Comparison of ENCODE assay signal across 24 cellular contexts in genomic region chr16:11045846-11046245, GRCh38.
DNase-seq lines count a peak whose midpoint lies in the region; ATAC-seq and TF ChIP-seq lines count a peak whose summit lies in the region.
"Had no signal": no experiment of that assay in that cellular context is flagged by ENCODE, and none has a peak within 500 bp of the region (broad histone marks: within the 10 kb centered on the region; RNA-seq: fewer than 3 reads in every experiment).

No MANE protein-coding gene starts in this region.

- intact Hi-C loops in sciatic nerve (cut with DNase I) = no loop called here

- in situ Hi-C loops in GM23248 (cut with MboI) = no loop called here

- H3K4me1 Mint-ChIP-seq in activated T-cell treated with anti-CD3 and anti-CD28 coated beads, Interleukin-2, amount 50 U/mL, for 24 hours (ENCODE audit: low read depth) = peaks cover 45% of the 10 kb centered on the region

- H3F3A ChIP-seq in SK-N-SH (replicated peaks; ENCODE audit: insufficient read depth) = peaks cover 12% of the 10 kb centered on the region
- peaks cover 24% of the 10 kb centered on the region for H3F3A ChIP-seq in GM23248 (ENCODE audit: insufficient read depth)

- TF ChIP-seq EP300 in SK-N-SH (IDR thresholded peaks at IDR 0.05; ENCODE audit: borderline replicate concordance in 1 of 2, low read depth in 1 of 2, low read length in 1 of 2) = no peak

- H3K79me2 ChIP-seq in SK-N-SH (ENCODE audit: insufficient read depth) (no peaks in the 10 kb centered on the region), GM23248 (ENCODE audit: insufficient read depth) (no peaks in the 10 kb centered on the region)

- peaks cover 22 to 28% of the 10 kb centered on the region in 2 experiments for H3K36me3 ChIP-seq in SK-N-SH (replicated peaks in 1 of 2; ENCODE audit: control insufficient read depth in 1 of 2, insufficient read depth in 2 of 2, low read length in 1 of 2)
- peaks cover 3% of the 10 kb centered on the region; the same call in 1 of the 2 replicates for H3K36me3 ChIP-seq in GM23248 (ENCODE audit: low read depth)

- CTCF ChIA-PET in SK-N-SH (lab: Yijun Ruan, JAX) = interaction anchor here (0.8 to 1.0 kb wide), 2 partner anchors 209 to 211 kb away, joined by 3 to 4 read pairs; no protein-coding TSS in a partner anchor

- H4K20me1 ChIP-seq in SK-N-SH (ENCODE audit: insufficient read depth) (no peaks in the 10 kb centered on the region), GM23248 (ENCODE audit: insufficient read depth) (no peaks in the 10 kb centered on the region)

- H3K9ac ChIP-seq in SK-N-SH (no peak overlapping the region), GM23248 (0 out of 2 replicates have a peak overlapping the region, but pooled peaks have one; percentile 36)

- no peak overlapping the region for H3K4me3 ChIP-seq in SK-N-SH (ENCODE audit: low read depth in 2 of 2, low read length in 1 of 2)
- no peak overlapping the region for H3K4me3 ChIP-seq in GM23248
- H3K4me3 ChIP-seq in choroid plexus epithelial cell (ENCODE audit: low read depth, low read length) = no peak overlapping the region
- H3K4me3 ChIP-seq: esophagus squamous epithelium, heart right ventricle, lung, upper lobe of right lung had no signal

- 81% methylated on average over 5 of the region's 5 CpGs for WGBS in SK-N-SH (ENCODE audit: low lambda C conversion rate)
- WGBS in GM23248 (ENCODE audit: low coverage in 1 of 2, low lambda C conversion rate in 2 of 2, missing lambda C conversion rate in 2 of 2), 2 experiments = 45 to 46% methylated on average over 5 of the region's 5 CpGs

- TF ChIP-seq CTCF in SK-N-SH (IDR thresholded peaks at IDR 0.05) (no peak), choroid plexus epithelial cell (conservative IDR thresholded peaks at IDR 0.05; ENCODE audit: low read depth, low read length) (no peak)

- H3K4me3 Mint-ChIP-seq in activated T-cell treated with anti-CD3 and anti-CD28 coated beads, Interleukin-2, amount 50 U/mL, for 24 hours = no peak overlapping the region
- H3K4me3 Mint-ChIP-seq: activated CD4-positive, alpha-beta T cell treated with anti-CD3 and anti-CD28 coated beads for 36 hours; B cell; effector memory CD8-positive, alpha-beta T cell had no signal

- H3K27me3 ChIP-seq in SK-N-SH (ENCODE audit: insufficient read depth) (no peaks in the 10 kb centered on the region), GM23248 (replicated peaks; ENCODE audit: insufficient read depth) (no peaks in the 10 kb centered on the region)
- H3K27me3 ChIP-seq: esophagus squamous epithelium, heart right ventricle, upper lobe of right lung had no signal

- ATAC-seq in SK-N-SH treated with all-trans-retinoic acid at 6 μM for 48 hours (no peak), sciatic nerve (peak; percentile 66), HG02938 (IDR thresholded peaks at IDR 0.05; ENCODE audit: unreplicated experiment) (no peak)
- ATAC-seq: activated CD4-positive, alpha-beta T cell treated with anti-CD3 and anti-CD28 coated beads for 36 hours; effector memory CD8-positive, alpha-beta T cell; upper lobe of right lung had no signal

- no peak overlapping the region for H2AFZ ChIP-seq in SK-N-SH (ENCODE audit: low read depth)
- H2AFZ ChIP-seq in GM23248 = no peak overlapping the region

- no peaks in the 10 kb centered on the region for H3K27me3 Mint-ChIP-seq in activated T-cell treated with anti-CD3 and anti-CD28 coated beads, Interleukin-2, amount 50 U/mL, for 24 hours
- H3K27me3 Mint-ChIP-seq: activated CD4-positive, alpha-beta T cell treated with anti-CD3 and anti-CD28 coated beads for 36 hours; B cell; effector memory CD8-positive, alpha-beta T cell had no signal

- H3K9me2 ChIP-seq in SK-N-SH (no peaks in the 10 kb centered on the region), GM23248 (ENCODE audit: insufficient read depth) (no peaks in the 10 kb centered on the region)

- peaks cover 94% of the 10 kb centered on the region for H3K36me3 Mint-ChIP-seq in activated T-cell treated with anti-CD3 and anti-CD28 coated beads, Interleukin-2, amount 50 U/mL, for 24 hours (ENCODE audit: low read depth)

- H3K27ac Mint-ChIP-seq in activated T-cell treated with anti-CD3 and anti-CD28 coated beads, Interleukin-2, amount 50 U/mL, for 24 hours = no peak overlapping the region
- H3K27ac Mint-ChIP-seq: activated CD4-positive, alpha-beta T cell treated with anti-CD3 and anti-CD28 coated beads for 36 hours; B cell; effector memory CD8-positive, alpha-beta T cell had no signal

- DNase-seq in SK-N-SH = no peak
- DNase-seq in GM23248 = peak; percentile 65
- peak; percentile 36 for DNase-seq in choroid plexus epithelial cell (ENCODE audit: low read depth)
- no peak for DNase-seq in sciatic nerve (ENCODE audit: low spot score)
- DNase-seq in NCI-H226 = no peak
- DNase-seq in activated T-cell treated with anti-CD3 and anti-CD28 coated beads, Interleukin-2, amount 50 U/mL, for 24 hours = no peak
- DNase-seq: activated CD4-positive, alpha-beta T cell treated with anti-CD3 and anti-CD28 coated beads for 36 hours; activated naive CD4-positive, alpha-beta T cell treated with anti-CD3 and anti-CD28 coated beads, Interleukin-2, amount 50 U/mL, for 16 hours; DMS79; effector memory CD8-positive, alpha-beta T cell; esophagus squamous epithelium; H7; heart right ventricle; Kasumi-1; NCI-H1105 treated with DMSO at 0.1 percent for 48 hours; NCI-H2081 treated with DMSO at 0.1 percent for 48 hours; NCI-H510A treated with DMSO at 0.1 percent for 48 hours; stimulated activated CD4-positive, alpha-beta T cell treated with anti-CD3 and anti-CD28 coated beads, Interleukin-12 subunit alpha, Interleukin-12 subunit beta, amount 100 ng/mL, for 4 hours; upper lobe of right lung had no signal

- peak overlapping the region; percentile 72 to 94 for H3K27ac ChIP-seq in SK-N-SH (ENCODE audit: low read depth in 2 of 2, low read length in 1 of 2)
- H3K27ac ChIP-seq in GM23248 = peak overlapping the region; percentile 50
- H3K27ac ChIP-seq: 22Rv1, upper lobe of right lung had no signal

- no peak for TF ChIP-seq RAD21 in SK-N-SH (IDR thresholded peaks at IDR 0.05; ENCODE audit: low read length)

- no peaks in the 10 kb centered on the region for H3K9me3 Mint-ChIP-seq in activated T-cell treated with anti-CD3 and anti-CD28 coated beads, Interleukin-2, amount 50 U/mL, for 24 hours
- H3K9me3 Mint-ChIP-seq: effector memory CD8-positive, alpha-beta T cell had no signal

- H3K4me1 ChIP-seq in SK-N-SH (ENCODE audit: control insufficient read depth in 1 of 2, insufficient read depth in 2 of 2, low read depth in 1 of 2, low read length in 1 of 2) (peaks cover 25 to 30% of the 10 kb centered on the region in 2 experiments), GM23248 (ENCODE audit: insufficient read depth) (peaks cover 30% of the 10 kb centered on the region)
- H3K4me1 ChIP-seq: upper lobe of right lung had no signal

- POLR2A ChIA-PET in SK-N-SH (lab: Yijun Ruan, JAX) = no interaction called here

- H3K4me2 ChIP-seq in SK-N-SH (no peak overlapping the region), GM23248 (ENCODE audit: unreplicated experiment) (peak overlapping the region; percentile 74)

- H3K9me3 ChIP-seq in SK-N-SH = no peaks in the 10 kb centered on the region
- H3K9me3 ChIP-seq in GM23248 (ENCODE audit: low read depth) = no peaks in the 10 kb centered on the region
- H3K9me3 ChIP-seq: esophagus squamous epithelium, heart right ventricle, upper lobe of right lung had no signal

TF ChIP-seq in SK-N-SH, 30 proteins besides CTCF, POLR2A, EP300 and RAD21 (continues in another document):
- TF ChIP-seq MXI1 (IDR thresholded peaks at IDR 0.05; ENCODE audit: low read depth, low read length) = no peak
- no peak for TF ChIP-seq ZBTB33 (IDR thresholded peaks at IDR 0.05; ENCODE audit: borderline replicate concordance, low read depth)
- TF ChIP-seq GATA2 (CRISPR knock-in tag; IDR thresholded peaks at IDR 0.05) = no peak
- TF ChIP-seq TCF12 (IDR thresholded peaks at IDR 0.05) = no peak
- no peak for TF ChIP-seq MAX (IDR thresholded peaks at IDR 0.05; ENCODE audit: low read depth)

TF ChIP-seq in SK-N-SH treated with all-trans-retinoic acid at 6 μM for 48 hours, 23 proteins besides CTCF, POLR2A, EP300 and RAD21:
- no peak for TF ChIP-seq BACH2 (CRISPR knock-in tag; IDR thresholded peaks at IDR 0.05; ENCODE audit: borderline replicate concordance)
- TF ChIP-seq ZC3H10 (CRISPR knock-in tag; IDR thresholded peaks at IDR 0.05) = no peak
- no peak for TF ChIP-seq TCF4 (CRISPR knock-in tag; IDR thresholded peaks at IDR 0.05; ENCODE audit: borderline replicate concordance)
- TF ChIP-seq PPARA (CRISPR knock-in tag; IDR thresholded peaks at IDR 0.05; ENCODE audit: borderline replicate concordance) = no peak
- no peak for TF ChIP-seq ZNF8 (CRISPR knock-in tag; IDR thresholded peaks at IDR 0.05)
- no peak for TF ChIP-seq ISL1 (CRISPR knock-in tag; IDR thresholded peaks at IDR 0.05)
- TF ChIP-seq TOX (CRISPR knock-in tag; IDR thresholded peaks at IDR 0.05; ENCODE audit: borderline replicate concordance) = no peak
- TF ChIP-seq ZNF70 (CRISPR knock-in tag; IDR thresholded peaks at IDR 0.05) = no peak

Comparison
In these comparisons a context has a peak if more than half of its experiments do, and no peak if none do; other contexts are left out.
1. DNase-seq: peak in GM23248 (single experiment) and choroid plexus epithelial cell (single experiment); none in SK-N-SH (single experiment), sciatic nerve (single experiment), NCI-H226 (single experiment) and activated T-cell treated with anti-CD3 and anti-CD28 coated beads, Interleukin-2, amount 50 U/mL, for 24 hours (single experiment).